ENCODE assay signal across 1 cellular context in genomic region chr10:99685232-99686041, GRCh38.
TF ChIP-seq lines count a peak whose summit lies in the region.

No MANE protein-coding gene starts in this region.

TF ChIP-seq in HCT116, 20 proteins besides CTCF, POLR2A, EP300 and RAD21:
- TF ChIP-seq ELF1 (IDR thresholded peaks at IDR 0.05; ENCODE audit: borderline replicate concordance, low read depth) (no peak), CBX3 (IDR thresholded peaks at IDR 0.05; ENCODE audit: low read depth) (no peak), ZFX (IDR thresholded peaks at IDR 0.05) (no peak), SP1 (IDR thresholded peaks at IDR 0.05; ENCODE audit: low read depth) (no peak), TCF7L2 (IDR thresholded peaks at IDR 0.05; ENCODE audit: borderline replicate concordance, extremely low read depth, insufficient read depth, insufficient read length) (no peak)
